17 cellular contexts compared by ENCODE assay signal in genomic region chr7:42253316-42253715, GRCh38. TPM values are rescaled to one million over a fixed set of nuclear protein-coding genes. Genes with fewer than 3 reads are reported as not detected.
"Had no signal": no experiment of that assay in that cellular context is flagged by ENCODE, and none has a peak within 500 bp of the region (broad histone marks: within the 10 kb centered on the region; RNA-seq: fewer than 3 reads in every experiment).

No MANE protein-coding gene starts in this region.

- ATAC-seq: activated naive CD4-positive, alpha-beta T cell treated with anti-CD3 and anti-CD28 coated beads, Interleukin-2, amount 50 U/mL, for 72 hours had no signal

- H3K27ac Mint-ChIP-seq: activated naive CD4-positive, alpha-beta T cell treated with anti-CD3 and anti-CD28 coated beads, Interleukin-2, amount 50 U/mL, for 72 hours; activated T-helper 1 cell treated with anti-CD3 and anti-CD28 coated beads, Interleukin-12 subunit alpha, Interleukin-12 subunit beta, Interleukin-2, Interleukin-4 antibody, amounts not matched to agents 30 ng/mL and 10 ng/mL and 1 ng/mL, durations not matched to agents 14 hours and 24 hours and 36 hours; dendritic cell treated with granulocyte-macrophage colony-stimulating factor and Interleukin-4, amounts not matched to agents 40 ng/mL and 50 ng/mL, for 4 days had no signal

- H3K27ac ChIP-seq: adrenal gland, esophagus muscularis mucosa, left ventricle myocardium inferior had no signal

- H3K27me3 ChIP-seq: adrenal gland, esophagus muscularis mucosa had no signal

- H3K4me3 ChIP-seq: adrenal gland, esophagus muscularis mucosa, left ventricle myocardium inferior had no signal

- H3K27me3 Mint-ChIP-seq: dendritic cell treated with granulocyte-macrophage colony-stimulating factor and Interleukin-4, amounts not matched to agents 40 ng/mL and 50 ng/mL, for 4 days had no signal

- H3K36me3 ChIP-seq: adrenal gland, esophagus muscularis mucosa, left ventricle myocardium inferior had no signal

- DNase-seq: activated CD4-positive, alpha-beta T cell treated with anti-CD3 and anti-CD28 coated beads, Interleukin-2, amount 50 U/mL, for 4 hours; activated gamma-delta T cell treated with Interleukin-2 at 50 U/mL for 16 hours; adrenal gland; effector CD8-positive, alpha-beta T cell; glutamatergic neuron; hypothalamus; kidney; left ventricle myocardium inferior; stimulated activated CD4-positive, alpha-beta T cell treated with anti-CD3 and anti-CD28 coated beads, Interleukin-12 subunit alpha, Interleukin-12 subunit beta, amount 100 ng/mL, for 4 hours; stimulated activated CD4-positive, alpha-beta T cell treated with anti-CD3 and anti-CD28 coated beads, Interleukin-1b, Interleukin-23, amount 100 ng/mL, for 48 hours; stimulated activated CD8-positive, alpha-beta memory T cell treated with anti-CD3 and anti-CD28 coated beads, Interleukin-4, amount 100 ng/mL, for 48 hours; stimulated activated naive CD4-positive, alpha-beta T cell; T-helper 2 cell had no signal

- H3K9me3 Mint-ChIP-seq: dendritic cell treated with granulocyte-macrophage colony-stimulating factor and Interleukin-4, amounts not matched to agents 40 ng/mL and 50 ng/mL, for 4 days had no signal

- H3K4me1 ChIP-seq: adrenal gland, esophagus muscularis mucosa, left ventricle myocardium inferior had no signal

- H3K9me3 ChIP-seq: adrenal gland, esophagus muscularis mucosa, left ventricle myocardium inferior had no signal

- H3K4me3 Mint-ChIP-seq: activated T-helper 1 cell treated with anti-CD3 and anti-CD28 coated beads, Interleukin-12 subunit alpha, Interleukin-12 subunit beta, Interleukin-2, Interleukin-4 antibody, amounts not matched to agents 30 ng/mL and 10 ng/mL and 1 ng/mL, durations not matched to agents 14 hours and 24 hours and 36 hours; dendritic cell treated with granulocyte-macrophage colony-stimulating factor and Interleukin-4, amounts not matched to agents 40 ng/mL and 50 ng/mL, for 4 days had no signal

- H3K36me3 Mint-ChIP-seq: activated naive CD4-positive, alpha-beta T cell treated with anti-CD3 and anti-CD28 coated beads, Interleukin-2, amount 50 U/mL, for 72 hours had no signal

RNA-seq across cellular contexts. Expression of gene GLI3, which starts 16.3 kb away (rescaled TPM):
- total RNA-seq: activated T-helper 1 cell treated with anti-CD3 and anti-CD28 coated beads, Interleukin-12 subunit alpha, Interleukin-12 subunit beta, Interleukin-2, Interleukin-4 antibody, amounts not matched to agents 30 ng/mL and 10 ng/mL and 1 ng/mL, durations not matched to agents 14 hours and 24 hours and 36 hours had no signal
